In genomic region chr1:8409107-8409506, GRCh38 we compare ENCODE assay signal across 8 cellular contexts.
A peak's percentile ranks its signal among the peaks of the same experiment; 100 is the strongest.
DNase-seq lines count a peak whose midpoint lies in the region; ATAC-seq, FAIRE-seq and TF ChIP-seq lines count a peak whose summit lies in the region.

No MANE protein-coding gene starts in this region.

- H3K9me3 ChIP-seq in GM12878 (replicated peaks; ENCODE audit: control insufficient read depth, insufficient read depth, low read length), result no peaks in the 10 kb centered on the region

- H3K27ac Mint-ChIP-seq in Calu3 (ENCODE audit: unreplicated experiment), result peak overlapping the region; percentile 63
- peak overlapping the region; percentile 76 for H3K27ac Mint-ChIP-seq in stimulated activated effector memory CD8-positive, alpha-beta T cell treated with anti-CD3 and anti-CD28 coated beads, Interleukin-12 subunit alpha, Interleukin-12 subunit beta, amount 100 ng/mL, for 72 hours

- CTCF ChIA-PET in Calu3 (lab: Charles Lee), result interaction anchor here (0.9 to 1.3 kb wide), 2 partner anchors 11 kb away, joined by 3 to 4 read pairs; no protein-coding TSS in a partner anchor
- CTCF ChIA-PET in GM12878 (lab: Yijun Ruan, JAX), result interaction anchor here (0.5 to 2.1 kb wide), 10 partner anchors 9 to 440 kb away, joined by 3 to 14 read pairs (median 5); no protein-coding TSS in a partner anchor

- H3K36me3 ChIP-seq in GM12878 (ENCODE audit: control insufficient read depth in 2 of 2, insufficient read depth in 2 of 2, low read length in 1 of 2), result peaks cover 6 to 27% of the 10 kb centered on the region in 2 experiments

- intact Hi-C loops in Calu3 (cut with micrococcal nuclease; ENCODE audit: unreplicated experiment) (loop anchor here (1.0 kb wide), 1 partner anchor 116 kb away; no protein-coding TSS in a partner anchor), GM12878 (cut with micrococcal nuclease; ENCODE audit: unreplicated experiment) (no loop called here)

- no peak for TF ChIP-seq EP300 in GM12878 (IDR thresholded peaks at IDR 0.05; ENCODE audit: borderline replicate concordance in 1 of 2, control insufficient read depth in 1 of 2, low read depth in 2 of 2, low read length in 2 of 2)

- peak; percentile 31 for TF ChIP-seq RAD21 in GM12878 (IDR thresholded peaks at IDR 0.05; ENCODE audit: insufficient read depth, low read depth, low read length)

- H2AFZ ChIP-seq in GM12878 (ENCODE audit: control insufficient read depth, low read depth, low read length), result no peak overlapping the region

- H3K4me1 Mint-ChIP-seq in Calu3 (ENCODE audit: low read depth, unreplicated experiment), result peaks cover 19% of the 10 kb centered on the region
- peaks cover 36% of the 10 kb centered on the region for H3K4me1 Mint-ChIP-seq in stimulated activated effector memory CD8-positive, alpha-beta T cell treated with anti-CD3 and anti-CD28 coated beads, Interleukin-12 subunit alpha, Interleukin-12 subunit beta, amount 100 ng/mL, for 72 hours

- BruUV-seq in Calu3 (replicated peaks; lab: Mats Ljungman, UMichigan) (no TSS peak), GM12878 (replicated peaks; lab: Mats Ljungman, UMichigan) (no TSS peak)

- ATAC-seq in GM12878 (peak; percentile 66), HG03280 (IDR thresholded peaks at IDR 0.05; ENCODE audit: unreplicated experiment) (no peak), HG02840 (IDR thresholded peaks at IDR 0.05; ENCODE audit: low FRiP score, unreplicated experiment) (no peak), HG03354 (IDR thresholded peaks at IDR 0.05; ENCODE audit: poor library complexity, severe bottlenecking, unreplicated experiment) (no peak)
- ATAC-seq in stimulated activated effector memory CD8-positive, alpha-beta T cell treated with anti-CD3 and anti-CD28 coated beads, Interleukin-12 subunit alpha, Interleukin-12 subunit beta, amount 100 ng/mL, for 72 hours, result no peak

- H3K27me3 ChIP-seq in GM12878 (replicated peaks in 1 of 2; ENCODE audit: control insufficient read depth in 2 of 2, insufficient read depth in 2 of 2, low read length in 1 of 2), result no peaks in the 10 kb centered on the region

- in situ Hi-C loops in GM12878 (cut with MboI), result no loop called here

- peaks cover 7% of the 10 kb centered on the region for H3K79me2 ChIP-seq in GM12878 (ENCODE audit: control insufficient read depth, insufficient read depth, low read length)

- POLR2A ChIA-PET in GM12878 (lab: Charles Lee), result interaction anchor here (1.0 to 2.9 kb wide), 2 partner anchors 11 to 15 kb away, joined by 4 to 14 read pairs; no protein-coding TSS in a partner anchor

- no peaks in the 10 kb centered on the region for H3K27me3 Mint-ChIP-seq in Calu3 (ENCODE audit: unreplicated experiment)

- no peaks in the 10 kb centered on the region for H3K4me1 ChIP-seq in GM12878 (ENCODE audit: control insufficient read depth, insufficient read depth, low read length)

- SMC1A ChIA-PET in GM12878 (lab: Charles Lee; ENCODE audit: uncharacterized antibody, unreplicated experiment), result interaction anchor here (0.7 to 3.0 kb wide), 14 partner anchors 10 to 142 kb away, joined by 3 to 19 read pairs (median 5); no protein-coding TSS in a partner anchor

- H3K9ac ChIP-seq in GM12878 (ENCODE audit: control insufficient read depth, insufficient read depth, low read length), result no peak overlapping the region

- H4K20me1 ChIP-seq in GM12878 (ENCODE audit: control insufficient read depth, insufficient read depth), result no peaks in the 10 kb centered on the region; the same call in 1 of the 2 replicates

- H3K9me3 Mint-ChIP-seq in Calu3 (ENCODE audit: low read depth, unreplicated experiment), result no peaks in the 10 kb centered on the region
- H3K9me3 Mint-ChIP-seq in stimulated activated effector memory CD8-positive, alpha-beta T cell treated with anti-CD3 and anti-CD28 coated beads, Interleukin-12 subunit alpha, Interleukin-12 subunit beta, amount 100 ng/mL, for 72 hours, result no peaks in the 10 kb centered on the region

- WGBS in GM12878 (ENCODE audit: insufficient coverage, insufficient replicate concordance, low lambda C conversion rate, missing lambda C conversion rate), result 24% methylated on average over 6 of the region's 6 CpGs

- TF ChIP-seq CTCF in Calu3 (IDR thresholded peaks at IDR 0.05; ENCODE audit: unreplicated experiment) (no peak), LNCaP clone FGC (IDR thresholded peaks at IDR 0.05; ENCODE audit: control insufficient read depth, extremely low read depth, insufficient read depth) (peak; percentile 54), GM12878 (IDR thresholded peaks at IDR 0.05 in 2 of 3, conservative IDR thresholded peaks at IDR 0.05 in 1 of 3; ENCODE audit: control insufficient read depth in 2 of 3, extremely low read depth in 1 of 3, insufficient read depth in 1 of 3, low read depth in 3 of 3, low read length in 3 of 3) (peak in 1 of 3 experiments; percentile 52; a peak in 3 of 6 replicates)

- RAD21 ChIA-PET in GM12878 (lab: Charles Lee; ENCODE audit: unreplicated experiment), result interaction anchor here (0.8 to 2.7 kb wide), 7 partner anchors 11 to 318 kb away, joined by 3 to 6 read pairs (median 4); no protein-coding TSS in a partner anchor

- H3K27ac ChIP-seq in GM12878 (ENCODE audit: control insufficient read depth, insufficient read depth), result no peak overlapping the region

- DNase-seq in Calu3 (no peak), LNCaP clone FGC (ENCODE audit: low read depth) (peak; percentile 58), GM12878 (ENCODE audit: low read depth, low spot score) (no peak), inferior parietal cortex (ENCODE audit: extremely low spot score) (peak; percentile 70)
- no peak for DNase-seq in stimulated activated effector memory CD8-positive, alpha-beta T cell treated with anti-CD3 and anti-CD28 coated beads, Interleukin-12 subunit alpha, Interleukin-12 subunit beta, amount 100 ng/mL, for 72 hours (ENCODE audit: low spot score in 2 of 2)

- peak; percentile 91 for FAIRE-seq in GM12878 (lab: Jason Lieb, UNC)

- no peak overlapping the region for H3K4me3 ChIP-seq in LNCaP clone FGC (ENCODE audit: low read depth, low read length)
- no peak overlapping the region for H3K4me3 ChIP-seq in GM12878

- TF ChIP-seq POLR2A in GM12878 (IDR thresholded peaks at IDR 0.05; ENCODE audit: low read depth, low read length), result no peak

- no peaks in the 10 kb centered on the region for H3K36me3 Mint-ChIP-seq in Calu3 (ENCODE audit: insufficient read depth, unreplicated experiment)
- peaks cover 61% of the 10 kb centered on the region for H3K36me3 Mint-ChIP-seq in stimulated activated effector memory CD8-positive, alpha-beta T cell treated with anti-CD3 and anti-CD28 coated beads, Interleukin-12 subunit alpha, Interleukin-12 subunit beta, amount 100 ng/mL, for 72 hours

- H3K4me2 ChIP-seq in GM12878 (ENCODE audit: control insufficient read depth, insufficient read depth), result no peak overlapping the region

- no peak overlapping the region for H3K4me3 Mint-ChIP-seq in Calu3 (ENCODE audit: low read depth, unreplicated experiment)
- H3K4me3 Mint-ChIP-seq in stimulated activated effector memory CD8-positive, alpha-beta T cell treated with anti-CD3 and anti-CD28 coated beads, Interleukin-12 subunit alpha, Interleukin-12 subunit beta, amount 100 ng/mL, for 72 hours, result peak overlapping the region; percentile 3

TF ChIP-seq in GM12878, 131 proteins besides CTCF, POLR2A, EP300 and RAD21:
- TF ChIP-seq ETV6 (conservative IDR thresholded peaks at IDR 0.05 in 1 of 2, IDR thresholded peaks at IDR 0.05 in 1 of 2; ENCODE audit: borderline replicate concordance in 1 of 2, low read depth in 1 of 2) (no peak), SMC3 (IDR thresholded peaks at IDR 0.05; ENCODE audit: borderline replicate concordance, low read length) (peak; percentile 18; the same call in 1 of the 2 replicates)
TF ChIP-seq in GM12878: peak in this region for 1.

Comparison
In these comparisons a context has a peak if more than half of its experiments do, and no peak if none do; other contexts are left out.
1. DNase-seq: peak in LNCaP clone FGC (single experiment) and inferior parietal cortex (single experiment); none in Calu3 (single experiment), GM12878 (single experiment) and stimulated activated effector memory CD8-positive, alpha-beta T cell treated with anti-CD3 and anti-CD28 coated beads, Interleukin-12 subunit alpha, Interleukin-12 subunit beta, amount 100 ng/mL, for 72 hours (0 of 2).